Comparison of ENCODE assay signal across 20 cellular contexts in genomic region chr20:48459729-48460395, GRCh38.
"Had no signal": no experiment of that assay in that cellular context is flagged by ENCODE, and none has a peak within 500 bp of the region (broad histone marks: within the 10 kb centered on the region; RNA-seq: fewer than 3 reads in every experiment).

No MANE protein-coding gene starts in this region.

- H3K36me3 ChIP-seq: brain microvascular endothelial cell, colonic mucosa, stomach, upper lobe of left lung had no signal

- H3K27me3 ChIP-seq: colonic mucosa, hepatocyte, upper lobe of left lung had no signal

- H3K9me3 ChIP-seq: colonic mucosa, stomach, upper lobe of left lung had no signal

- H3K4me1 ChIP-seq: colonic mucosa, upper lobe of left lung had no signal

- H3K4me3 Mint-ChIP-seq: activated naive CD4-positive, alpha-beta T cell treated with anti-CD3 and anti-CD28 coated beads, Interleukin-2, amount 10 ng/mL, durations not matched to agents 7 days and 5 days; activated naive CD8-positive, alpha-beta T cell treated with anti-CD3 and anti-CD28 coated beads, Interleukin-2, amount 50 U/mL, for 24 hours; endodermal cell; neural crest cell; stimulated activated effector memory CD8-positive, alpha-beta T cell treated with anti-CD3 and anti-CD28 coated beads, Interleukin-12 subunit alpha, Interleukin-12 subunit beta, amount 100 ng/mL, for 72 hours had no signal

- H3K4me3 ChIP-seq: colonic mucosa, hepatocyte, lung, stomach, upper lobe of left lung had no signal

- H3K9me3 Mint-ChIP-seq: activated naive CD4-positive, alpha-beta T cell treated with anti-CD3 and anti-CD28 coated beads, Interleukin-2, amount 10 ng/mL, durations not matched to agents 7 days and 5 days; activated naive CD8-positive, alpha-beta T cell treated with anti-CD3 and anti-CD28 coated beads, Interleukin-2, amount 50 U/mL, for 24 hours; endodermal cell; neural crest cell; stimulated activated effector memory CD8-positive, alpha-beta T cell treated with anti-CD3 and anti-CD28 coated beads, Interleukin-12 subunit alpha, Interleukin-12 subunit beta, amount 100 ng/mL, for 72 hours had no signal

- H3K36me3 Mint-ChIP-seq: activated naive CD4-positive, alpha-beta T cell treated with anti-CD3 and anti-CD28 coated beads, Interleukin-2, amount 10 ng/mL, durations not matched to agents 7 days and 5 days; stimulated activated effector memory CD8-positive, alpha-beta T cell treated with anti-CD3 and anti-CD28 coated beads, Interleukin-12 subunit alpha, Interleukin-12 subunit beta, amount 100 ng/mL, for 72 hours had no signal

- H3K27ac Mint-ChIP-seq: activated naive CD4-positive, alpha-beta T cell treated with anti-CD3 and anti-CD28 coated beads, Interleukin-2, amount 10 ng/mL, durations not matched to agents 7 days and 5 days; activated naive CD8-positive, alpha-beta T cell treated with anti-CD3 and anti-CD28 coated beads, Interleukin-2, amount 50 U/mL, for 24 hours; endodermal cell; stimulated activated effector memory CD8-positive, alpha-beta T cell treated with anti-CD3 and anti-CD28 coated beads, Interleukin-12 subunit alpha, Interleukin-12 subunit beta, amount 100 ng/mL, for 72 hours had no signal

- H3K4me1 Mint-ChIP-seq: activated naive CD4-positive, alpha-beta T cell treated with anti-CD3 and anti-CD28 coated beads, Interleukin-2, amount 10 ng/mL, durations not matched to agents 7 days and 5 days; activated naive CD8-positive, alpha-beta T cell treated with anti-CD3 and anti-CD28 coated beads, Interleukin-2, amount 50 U/mL, for 24 hours; stimulated activated effector memory CD8-positive, alpha-beta T cell treated with anti-CD3 and anti-CD28 coated beads, Interleukin-12 subunit alpha, Interleukin-12 subunit beta, amount 100 ng/mL, for 72 hours had no signal

- H3K27ac ChIP-seq: brain microvascular endothelial cell, colonic mucosa, epithelial cell of prostate, hepatocyte, stomach, upper lobe of left lung had no signal

- DNase-seq: activated CD4-positive, alpha-beta T cell treated with anti-CD3 and anti-CD28 coated beads for 1 hour; activated CD8-positive, alpha-beta memory T cell treated with anti-CD3 and anti-CD28 coated beads for 24 hours; activated CD8-positive, alpha-beta memory T cell treated with anti-CD3 and anti-CD28 coated beads, Interleukin-2, amount 50 U/mL, for 48 hours; activated effector memory CD4-positive, alpha-beta T cell treated with Interleukin-2 at 50 U/mL for 16 hours; activated naive CD4-positive, alpha-beta T cell treated with anti-CD3 and anti-CD28 coated beads, Interleukin-2, amount 10 ng/mL, durations not matched to agents 7 days and 5 days; activated naive CD8-positive, alpha-beta T cell treated with anti-CD3 and anti-CD28 coated beads, Interleukin-2, amount 50 U/mL, for 24 hours; activated T-cell treated with anti-CD3 and anti-CD28 coated beads, Interleukin-2, amount 50 U/mL, for 48 hours; brain microvascular endothelial cell; central memory CD4-positive, alpha-beta T cell; colonic mucosa; endodermal cell; foreskin fibroblast; stimulated activated CD4-positive, alpha-beta T cell treated with anti-CD3 and anti-CD28 coated beads, Interleukin-4, amount 100 ng/mL, for 24 hours; stomach had no signal
